1 cellular context compared by ENCODE assay signal in the genomic region with DNA sequence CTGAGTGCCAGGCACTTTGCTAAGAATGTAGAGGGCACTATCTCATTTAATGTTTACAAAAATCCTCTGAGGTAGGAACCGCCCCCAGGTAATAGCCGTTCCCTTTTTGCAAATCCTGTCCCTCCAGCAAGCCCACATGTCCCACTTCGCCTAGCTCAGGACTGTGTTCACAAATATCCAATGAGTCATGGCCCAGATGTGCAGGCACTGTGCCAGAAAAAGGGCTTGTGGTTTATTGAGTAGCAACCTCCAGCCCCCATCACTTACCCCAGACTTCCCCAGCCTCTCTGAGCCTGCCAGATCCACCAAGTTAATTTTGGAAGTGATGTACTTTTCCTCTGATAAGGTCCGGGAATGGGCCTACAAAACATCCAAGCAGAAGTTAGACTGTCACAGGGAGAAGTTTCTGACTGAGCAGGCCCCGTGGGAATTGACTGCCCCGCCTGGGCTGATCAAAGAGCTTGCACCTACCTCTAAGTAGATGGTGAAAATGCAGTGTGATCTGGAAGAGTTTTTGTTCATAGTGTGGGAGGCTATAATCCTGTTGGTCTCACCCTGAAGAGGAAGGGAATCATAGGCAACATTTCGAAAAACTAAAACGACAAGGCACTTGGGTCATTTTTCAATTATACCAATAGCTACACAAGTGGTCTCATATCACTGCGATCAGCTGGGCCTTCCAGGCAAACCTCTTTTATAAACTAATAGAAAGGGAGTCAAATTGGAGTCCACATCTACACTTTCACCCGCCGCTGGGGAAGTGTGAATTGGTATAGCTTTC.
TF ChIP-seq lines count a peak whose summit lies in the region.

No MANE protein-coding gene starts in this region.

TF ChIP-seq in K562, 482 proteins besides CTCF, POLR2A, EP300 and RAD21 (continued from another document):
- TF ChIP-seq, protein P1, sequence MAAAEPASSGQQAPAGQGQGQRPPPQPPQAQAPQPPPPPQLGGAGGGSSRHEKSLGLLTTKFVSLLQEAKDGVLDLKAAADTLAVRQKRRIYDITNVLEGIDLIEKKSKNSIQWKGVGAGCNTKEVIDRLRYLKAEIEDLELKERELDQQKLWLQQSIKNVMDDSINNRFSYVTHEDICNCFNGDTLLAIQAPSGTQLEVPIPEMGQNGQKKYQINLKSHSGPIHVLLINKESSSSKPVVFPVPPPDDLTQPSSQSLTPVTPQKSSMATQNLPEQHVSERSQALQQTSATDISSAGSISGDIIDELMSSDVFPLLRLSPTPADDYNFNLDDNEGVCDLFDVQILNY (CRISPR knock-in tag; IDR thresholded peaks at IDR 0.05) = no peak
- TF ChIP-seq DNMT1 (IDR thresholded peaks at IDR 0.05) = no peak
- TF ChIP-seq ATF1 (CRISPR knock-in tag; IDR thresholded peaks at IDR 0.05) = no peak
- TF ChIP-seq ATF1 (tag; IDR thresholded peaks at IDR 0.05) = no peak
- no peak for TF ChIP-seq ZNF830 (CRISPR knock-in tag; IDR thresholded peaks at IDR 0.05)
- TF ChIP-seq HDAC1 (IDR thresholded peaks at IDR 0.05) = peak in 1 of 2 experiments; percentile 72; a peak in 2 of 4 replicates
- TF ChIP-seq ATF7 (IDR thresholded peaks at IDR 0.05) = peak; percentile 87
- TF ChIP-seq ZNF584 (CRISPR knock-in tag; IDR thresholded peaks at IDR 0.05; ENCODE audit: low read depth) = peak; percentile 42; the same call in 1 of the 2 replicates
- no peak for TF ChIP-seq NELFE (IDR thresholded peaks at IDR 0.05; ENCODE audit: insufficient read depth, insufficient read length)
- peak; percentile 99 for TF ChIP-seq NFIC (IDR thresholded peaks at IDR 0.05)
- no peak for TF ChIP-seq SLC30A9 (CRISPR knock-in tag; IDR thresholded peaks at IDR 0.05)
- TF ChIP-seq, protein P2, sequence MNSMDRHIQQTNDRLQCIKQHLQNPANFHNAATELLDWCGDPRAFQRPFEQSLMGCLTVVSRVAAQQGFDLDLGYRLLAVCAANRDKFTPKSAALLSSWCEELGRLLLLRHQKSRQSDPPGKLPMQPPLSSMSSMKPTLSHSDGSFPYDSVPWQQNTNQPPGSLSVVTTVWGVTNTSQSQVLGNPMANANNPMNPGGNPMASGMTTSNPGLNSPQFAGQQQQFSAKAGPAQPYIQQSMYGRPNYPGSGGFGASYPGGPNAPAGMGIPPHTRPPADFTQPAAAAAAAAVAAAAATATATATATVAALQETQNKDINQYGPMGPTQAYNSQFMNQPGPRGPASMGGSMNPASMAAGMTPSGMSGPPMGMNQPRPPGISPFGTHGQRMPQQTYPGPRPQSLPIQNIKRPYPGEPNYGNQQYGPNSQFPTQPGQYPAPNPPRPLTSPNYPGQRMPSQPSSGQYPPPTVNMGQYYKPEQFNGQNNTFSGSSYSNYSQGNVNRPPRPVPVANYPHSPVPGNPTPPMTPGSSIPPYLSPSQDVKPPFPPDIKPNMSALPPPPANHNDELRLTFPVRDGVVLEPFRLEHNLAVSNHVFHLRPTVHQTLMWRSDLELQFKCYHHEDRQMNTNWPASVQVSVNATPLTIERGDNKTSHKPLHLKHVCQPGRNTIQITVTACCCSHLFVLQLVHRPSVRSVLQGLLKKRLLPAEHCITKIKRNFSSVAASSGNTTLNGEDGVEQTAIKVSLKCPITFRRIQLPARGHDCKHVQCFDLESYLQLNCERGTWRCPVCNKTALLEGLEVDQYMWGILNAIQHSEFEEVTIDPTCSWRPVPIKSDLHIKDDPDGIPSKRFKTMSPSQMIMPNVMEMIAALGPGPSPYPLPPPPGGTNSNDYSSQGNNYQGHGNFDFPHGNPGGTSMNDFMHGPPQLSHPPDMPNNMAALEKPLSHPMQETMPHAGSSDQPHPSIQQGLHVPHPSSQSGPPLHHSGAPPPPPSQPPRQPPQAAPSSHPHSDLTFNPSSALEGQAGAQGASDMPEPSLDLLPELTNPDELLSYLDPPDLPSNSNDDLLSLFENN (IDR thresholded peaks at IDR 0.05; ENCODE audit: low read depth in 2 of 2, low read length in 2 of 2) = peak; percentile 21 to 54; a peak in 1 of 4 replicates
- TF ChIP-seq GABPB1 (CRISPR knock-in tag; IDR thresholded peaks at IDR 0.05) = 0 out of 2 replicates have a peak, but pooled peaks have one; percentile 25
- TF ChIP-seq TAL1 (IDR thresholded peaks at IDR 0.05) = peak; percentile 63
- TF ChIP-seq CHD2 (IDR thresholded peaks at IDR 0.05; ENCODE audit: low read depth, low read length) = no peak
- no peak for TF ChIP-seq XRCC5 (IDR thresholded peaks at IDR 0.05; ENCODE audit: low read depth, low read length)
- TF ChIP-seq PCBP2 (IDR thresholded peaks at IDR 0.05; ENCODE audit: low read depth, low read length, poor library complexity, severe bottlenecking) = no peak
- no peak for TF ChIP-seq HNRNPUL1 (IDR thresholded peaks at IDR 0.05; ENCODE audit: low read length)
- peak; percentile 69 for TF ChIP-seq GATA2 (CRISPR knock-in tag; IDR thresholded peaks at IDR 0.05)
- TF ChIP-seq, protein P3, sequence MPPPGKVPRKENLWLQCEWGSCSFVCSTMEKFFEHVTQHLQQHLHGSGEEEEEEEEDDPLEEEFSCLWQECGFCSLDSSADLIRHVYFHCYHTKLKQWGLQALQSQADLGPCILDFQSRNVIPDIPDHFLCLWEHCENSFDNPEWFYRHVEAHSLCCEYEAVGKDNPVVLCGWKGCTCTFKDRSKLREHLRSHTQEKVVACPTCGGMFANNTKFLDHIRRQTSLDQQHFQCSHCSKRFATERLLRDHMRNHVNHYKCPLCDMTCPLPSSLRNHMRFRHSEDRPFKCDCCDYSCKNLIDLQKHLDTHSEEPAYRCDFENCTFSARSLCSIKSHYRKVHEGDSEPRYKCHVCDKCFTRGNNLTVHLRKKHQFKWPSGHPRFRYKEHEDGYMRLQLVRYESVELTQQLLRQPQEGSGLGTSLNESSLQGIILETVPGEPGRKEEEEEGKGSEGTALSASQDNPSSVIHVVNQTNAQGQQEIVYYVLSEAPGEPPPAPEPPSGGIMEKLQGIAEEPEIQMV (tag; conservative IDR thresholded peaks at IDR 0.05; ENCODE audit: low read depth) = no peak
- TF ChIP-seq, protein P4, sequence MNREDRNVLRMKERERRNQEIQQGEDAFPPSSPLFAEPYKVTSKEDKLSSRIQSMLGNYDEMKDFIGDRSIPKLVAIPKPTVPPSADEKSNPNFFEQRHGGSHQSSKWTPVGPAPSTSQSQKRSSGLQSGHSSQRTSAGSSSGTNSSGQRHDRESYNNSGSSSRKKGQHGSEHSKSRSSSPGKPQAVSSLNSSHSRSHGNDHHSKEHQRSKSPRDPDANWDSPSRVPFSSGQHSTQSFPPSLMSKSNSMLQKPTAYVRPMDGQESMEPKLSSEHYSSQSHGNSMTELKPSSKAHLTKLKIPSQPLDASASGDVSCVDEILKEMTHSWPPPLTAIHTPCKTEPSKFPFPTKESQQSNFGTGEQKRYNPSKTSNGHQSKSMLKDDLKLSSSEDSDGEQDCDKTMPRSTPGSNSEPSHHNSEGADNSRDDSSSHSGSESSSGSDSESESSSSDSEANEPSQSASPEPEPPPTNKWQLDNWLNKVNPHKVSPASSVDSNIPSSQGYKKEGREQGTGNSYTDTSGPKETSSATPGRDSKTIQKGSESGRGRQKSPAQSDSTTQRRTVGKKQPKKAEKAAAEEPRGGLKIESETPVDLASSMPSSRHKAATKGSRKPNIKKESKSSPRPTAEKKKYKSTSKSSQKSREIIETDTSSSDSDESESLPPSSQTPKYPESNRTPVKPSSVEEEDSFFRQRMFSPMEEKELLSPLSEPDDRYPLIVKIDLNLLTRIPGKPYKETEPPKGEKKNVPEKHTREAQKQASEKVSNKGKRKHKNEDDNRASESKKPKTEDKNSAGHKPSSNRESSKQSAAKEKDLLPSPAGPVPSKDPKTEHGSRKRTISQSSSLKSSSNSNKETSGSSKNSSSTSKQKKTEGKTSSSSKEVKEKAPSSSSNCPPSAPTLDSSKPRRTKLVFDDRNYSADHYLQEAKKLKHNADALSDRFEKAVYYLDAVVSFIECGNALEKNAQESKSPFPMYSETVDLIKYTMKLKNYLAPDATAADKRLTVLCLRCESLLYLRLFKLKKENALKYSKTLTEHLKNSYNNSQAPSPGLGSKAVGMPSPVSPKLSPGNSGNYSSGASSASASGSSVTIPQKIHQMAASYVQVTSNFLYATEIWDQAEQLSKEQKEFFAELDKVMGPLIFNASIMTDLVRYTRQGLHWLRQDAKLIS (CRISPR knock-in tag; IDR thresholded peaks at IDR 0.05) = no peak
- TF ChIP-seq KAT8 (IDR thresholded peaks at IDR 0.05; ENCODE audit: low read depth) = no peak
- no peak for TF ChIP-seq SETDB1 (IDR thresholded peaks at IDR 0.05; ENCODE audit: low read length)
- TF ChIP-seq GATAD2B (IDR thresholded peaks at IDR 0.05; ENCODE audit: borderline replicate concordance) = no peak; the same call in 1 of the 2 replicates
- TF ChIP-seq TBL1XR1 (IDR thresholded peaks at IDR 0.05; ENCODE audit: low read length in 2 of 2) = peak; percentile 52 to 80; a peak in 3 of 4 replicates
- peak in 1 of 2 experiments; percentile 79; a peak in 1 of 4 replicates for TF ChIP-seq TEAD1 (CRISPR knock-in tag; IDR thresholded peaks at IDR 0.05)
- TF ChIP-seq, protein P5, sequence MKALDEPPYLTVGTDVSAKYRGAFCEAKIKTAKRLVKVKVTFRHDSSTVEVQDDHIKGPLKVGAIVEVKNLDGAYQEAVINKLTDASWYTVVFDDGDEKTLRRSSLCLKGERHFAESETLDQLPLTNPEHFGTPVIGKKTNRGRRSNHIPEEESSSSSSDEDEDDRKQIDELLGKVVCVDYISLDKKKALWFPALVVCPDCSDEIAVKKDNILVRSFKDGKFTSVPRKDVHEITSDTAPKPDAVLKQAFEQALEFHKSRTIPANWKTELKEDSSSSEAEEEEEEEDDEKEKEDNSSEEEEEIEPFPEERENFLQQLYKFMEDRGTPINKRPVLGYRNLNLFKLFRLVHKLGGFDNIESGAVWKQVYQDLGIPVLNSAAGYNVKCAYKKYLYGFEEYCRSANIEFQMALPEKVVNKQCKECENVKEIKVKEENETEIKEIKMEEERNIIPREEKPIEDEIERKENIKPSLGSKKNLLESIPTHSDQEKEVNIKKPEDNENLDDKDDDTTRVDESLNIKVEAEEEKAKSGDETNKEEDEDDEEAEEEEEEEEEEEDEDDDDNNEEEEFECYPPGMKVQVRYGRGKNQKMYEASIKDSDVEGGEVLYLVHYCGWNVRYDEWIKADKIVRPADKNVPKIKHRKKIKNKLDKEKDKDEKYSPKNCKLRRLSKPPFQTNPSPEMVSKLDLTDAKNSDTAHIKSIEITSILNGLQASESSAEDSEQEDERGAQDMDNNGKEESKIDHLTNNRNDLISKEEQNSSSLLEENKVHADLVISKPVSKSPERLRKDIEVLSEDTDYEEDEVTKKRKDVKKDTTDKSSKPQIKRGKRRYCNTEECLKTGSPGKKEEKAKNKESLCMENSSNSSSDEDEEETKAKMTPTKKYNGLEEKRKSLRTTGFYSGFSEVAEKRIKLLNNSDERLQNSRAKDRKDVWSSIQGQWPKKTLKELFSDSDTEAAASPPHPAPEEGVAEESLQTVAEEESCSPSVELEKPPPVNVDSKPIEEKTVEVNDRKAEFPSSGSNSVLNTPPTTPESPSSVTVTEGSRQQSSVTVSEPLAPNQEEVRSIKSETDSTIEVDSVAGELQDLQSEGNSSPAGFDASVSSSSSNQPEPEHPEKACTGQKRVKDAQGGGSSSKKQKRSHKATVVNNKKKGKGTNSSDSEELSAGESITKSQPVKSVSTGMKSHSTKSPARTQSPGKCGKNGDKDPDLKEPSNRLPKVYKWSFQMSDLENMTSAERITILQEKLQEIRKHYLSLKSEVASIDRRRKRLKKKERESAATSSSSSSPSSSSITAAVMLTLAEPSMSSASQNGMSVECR (CRISPR knock-in tag; IDR thresholded peaks at IDR 0.05) = 0 out of 2 replicates have a peak, but pooled peaks have one; percentile 48
- TF ChIP-seq ZNF134 (CRISPR knock-in tag; conservative IDR thresholded peaks at IDR 0.05) = no peak
- no peak for TF ChIP-seq PCBP1 (IDR thresholded peaks at IDR 0.05; ENCODE audit: low read depth, low read length, poor library complexity, severe bottlenecking)
- TF ChIP-seq, protein P6, sequence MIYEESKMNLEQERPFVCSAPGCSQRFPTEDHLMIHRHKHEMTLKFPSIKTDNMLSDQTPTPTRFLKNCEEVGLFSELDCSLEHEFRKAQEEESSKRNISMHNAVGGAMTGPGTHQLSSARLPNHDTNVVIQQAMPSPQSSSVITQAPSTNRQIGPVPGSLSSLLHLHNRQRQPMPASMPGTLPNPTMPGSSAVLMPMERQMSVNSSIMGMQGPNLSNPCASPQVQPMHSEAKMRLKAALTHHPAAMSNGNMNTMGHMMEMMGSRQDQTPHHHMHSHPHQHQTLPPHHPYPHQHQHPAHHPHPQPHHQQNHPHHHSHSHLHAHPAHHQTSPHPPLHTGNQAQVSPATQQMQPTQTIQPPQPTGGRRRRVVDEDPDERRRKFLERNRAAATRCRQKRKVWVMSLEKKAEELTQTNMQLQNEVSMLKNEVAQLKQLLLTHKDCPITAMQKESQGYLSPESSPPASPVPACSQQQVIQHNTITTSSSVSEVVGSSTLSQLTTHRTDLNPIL (CRISPR knock-in tag; IDR thresholded peaks at IDR 0.05) = no peak
- TF ChIP-seq SP1 (CRISPR knock-in tag; IDR thresholded peaks at IDR 0.05) = no peak
- no peak for TF ChIP-seq POLR2B (IDR thresholded peaks at IDR 0.05; ENCODE audit: low read depth, partially characterized antibody)
